ENCODE assay signal across 26 cellular contexts in the genomic region with DNA sequence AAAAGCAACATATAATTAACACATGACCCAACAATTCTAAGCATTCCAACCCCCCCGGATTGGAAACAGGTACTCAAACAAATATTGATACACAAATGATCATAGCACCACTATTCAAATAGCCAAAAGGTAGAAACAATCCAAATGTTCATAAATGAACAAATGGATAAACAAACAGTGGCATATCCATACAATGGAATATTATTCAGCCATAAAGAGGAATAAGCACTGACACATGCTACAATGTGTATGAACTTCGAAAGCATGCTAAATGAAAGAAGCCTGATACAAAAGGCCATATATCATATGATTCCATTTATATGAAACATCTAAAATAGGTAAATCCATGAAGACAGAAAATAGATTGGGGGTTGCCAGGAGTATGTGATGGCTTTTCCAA.
"Had no signal": no experiment of that assay in that cellular context is flagged by ENCODE, and none has a peak within 500 bp of the region (broad histone marks: within the 10 kb centered on the region; RNA-seq: fewer than 3 reads in every experiment).

No MANE protein-coding gene starts in this region.

- H3K9me3 ChIP-seq: neutrophil, pancreas, prostate gland, right lobe of liver, sigmoid colon, thyroid gland, upper lobe of left lung, vagina had no signal

- H3K4me1 Mint-ChIP-seq: nephron progenitor cell; neural crest cell; stimulated activated effector memory CD8-positive, alpha-beta T cell treated with anti-CD3 and anti-CD28 coated beads, Interleukin-12 subunit alpha, Interleukin-12 subunit beta, amount 100 ng/mL, for 72 hours; stimulated activated naive B cell treated with anti-CD40 and anti-IgM and Interleukin-4, amounts not matched to agents 10 μg/mL and 1 μg/mL and 100 μg/mL, for 72 hours had no signal

- H3K27me3 Mint-ChIP-seq: natural killer cell treated with Interleukin-12 subunit alpha and Interleukin-12 subunit beta and Interleukin-15 and Interleukin-18, amount 100 ng/mL, for 72 hours; stimulated activated naive B cell treated with anti-CD40 and anti-IgM and Interleukin-4, amounts not matched to agents 10 μg/mL and 1 μg/mL and 100 μg/mL, for 72 hours; stimulated activated naive CD8-positive, alpha-beta T cell treated with anti-CD3 and anti-CD28 coated beads, Interleukin-15, Interleukin-2, amounts not matched to agents 100 ng/mL and 50 ng/mL, for 24 hours had no signal

- H3K9me3 Mint-ChIP-seq: natural killer cell treated with Interleukin-12 subunit alpha and Interleukin-12 subunit beta and Interleukin-15 and Interleukin-18, amount 100 ng/mL, for 72 hours; stimulated activated effector memory CD8-positive, alpha-beta T cell treated with anti-CD3 and anti-CD28 coated beads, Interleukin-12 subunit alpha, Interleukin-12 subunit beta, amount 100 ng/mL, for 72 hours; stimulated activated naive CD8-positive, alpha-beta T cell treated with anti-CD3 and anti-CD28 coated beads, Interleukin-15, Interleukin-2, amounts not matched to agents 100 ng/mL and 50 ng/mL, for 24 hours had no signal

- H3K27me3 ChIP-seq: neutrophil, pancreas, right lobe of liver, sigmoid colon, stomach, thyroid gland, tibial nerve, upper lobe of left lung, vagina had no signal

- DNase-seq: nephron progenitor cell; nucleus accumbens; pancreas; right cardiac atrium; right lobe of liver; sigmoid colon; small intestine; stimulated activated CD4-positive, alpha-beta T cell treated with anti-CD3 and anti-CD28 coated beads, Interleukin-15, amount 100 ng/mL, for 24 hours; stimulated activated CD4-positive, alpha-beta T cell treated with anti-CD3 and anti-CD28 coated beads, Interleukin-2, amount 100 ng/mL, for 24 hours; stimulated activated CD4-positive, alpha-beta T cell treated with anti-CD3 and anti-CD28 coated beads, Interleukin-2, amount 100 ng/mL, for 48 hours; stimulated activated CD4-positive, alpha-beta T cell treated with anti-CD3 and anti-CD28 coated beads, Interleukin-4, amount 100 ng/mL, for 24 hours; stimulated activated naive B cell treated with anti-CD40 and anti-IgM and Interleukin-4, amounts not matched to agents 10 μg/mL and 1 μg/mL and 100 μg/mL, for 72 hours; stimulated activated naive CD4-positive, alpha-beta T cell treated with Interleukin-2 at 50 U/mL for 16 hours; stomach; thyroid gland; trophoblast cell; upper lobe of left lung had no signal

- H3K36me3 ChIP-seq: prostate gland had no signal

- ATAC-seq: natural killer cell treated with Interleukin-12 subunit alpha and Interleukin-12 subunit beta and Interleukin-15 and Interleukin-18, amount 100 ng/mL, for 72 hours; pancreas; right cardiac atrium; right lobe of liver; stimulated activated effector memory CD8-positive, alpha-beta T cell treated with anti-CD3 and anti-CD28 coated beads, Interleukin-12 subunit alpha, Interleukin-12 subunit beta, amount 100 ng/mL, for 72 hours; stimulated activated naive B cell treated with anti-CD40 and anti-IgM and Interleukin-4, amounts not matched to agents 10 μg/mL and 1 μg/mL and 100 μg/mL, for 72 hours had no signal

- H3K4me3 ChIP-seq: pancreas, prostate gland, right lobe of liver, sigmoid colon, stomach, thoracic aorta, thyroid gland, tibial nerve, upper lobe of left lung, vagina had no signal

- H3K4me3 Mint-ChIP-seq: natural killer cell treated with Interleukin-12 subunit alpha and Interleukin-12 subunit beta and Interleukin-15 and Interleukin-18, amount 100 ng/mL, for 72 hours; nephron progenitor cell; neural crest cell; stimulated activated effector memory CD8-positive, alpha-beta T cell treated with anti-CD3 and anti-CD28 coated beads, Interleukin-12 subunit alpha, Interleukin-12 subunit beta, amount 100 ng/mL, for 72 hours; stimulated activated naive B cell treated with anti-CD40 and anti-IgM and Interleukin-4, amounts not matched to agents 10 μg/mL and 1 μg/mL and 100 μg/mL, for 72 hours; stimulated activated naive CD8-positive, alpha-beta T cell treated with anti-CD3 and anti-CD28 coated beads, Interleukin-15, Interleukin-2, amounts not matched to agents 100 ng/mL and 50 ng/mL, for 24 hours had no signal

- H3K27ac Mint-ChIP-seq: natural killer cell treated with Interleukin-12 subunit alpha and Interleukin-12 subunit beta and Interleukin-15 and Interleukin-18, amount 100 ng/mL, for 72 hours; nephron progenitor cell; stimulated activated effector memory CD8-positive, alpha-beta T cell treated with anti-CD3 and anti-CD28 coated beads, Interleukin-12 subunit alpha, Interleukin-12 subunit beta, amount 100 ng/mL, for 72 hours; stimulated activated naive B cell treated with anti-CD40 and anti-IgM and Interleukin-4, amounts not matched to agents 10 μg/mL and 1 μg/mL and 100 μg/mL, for 72 hours; stimulated activated naive CD8-positive, alpha-beta T cell treated with anti-CD3 and anti-CD28 coated beads, Interleukin-15, Interleukin-2, amounts not matched to agents 100 ng/mL and 50 ng/mL, for 24 hours had no signal

- H3K4me1 ChIP-seq: pancreas, prostate gland, right lobe of liver, sigmoid colon, stomach, thyroid gland, tibial nerve, upper lobe of left lung, vagina had no signal

- H3K27ac ChIP-seq: neutrophil, pancreas, prostate gland, right lobe of liver, sigmoid colon, stomach, thoracic aorta, thyroid gland, tibial nerve, upper lobe of left lung, vagina had no signal
